8 cellular contexts compared by ENCODE assay signal in the genomic region with DNA sequence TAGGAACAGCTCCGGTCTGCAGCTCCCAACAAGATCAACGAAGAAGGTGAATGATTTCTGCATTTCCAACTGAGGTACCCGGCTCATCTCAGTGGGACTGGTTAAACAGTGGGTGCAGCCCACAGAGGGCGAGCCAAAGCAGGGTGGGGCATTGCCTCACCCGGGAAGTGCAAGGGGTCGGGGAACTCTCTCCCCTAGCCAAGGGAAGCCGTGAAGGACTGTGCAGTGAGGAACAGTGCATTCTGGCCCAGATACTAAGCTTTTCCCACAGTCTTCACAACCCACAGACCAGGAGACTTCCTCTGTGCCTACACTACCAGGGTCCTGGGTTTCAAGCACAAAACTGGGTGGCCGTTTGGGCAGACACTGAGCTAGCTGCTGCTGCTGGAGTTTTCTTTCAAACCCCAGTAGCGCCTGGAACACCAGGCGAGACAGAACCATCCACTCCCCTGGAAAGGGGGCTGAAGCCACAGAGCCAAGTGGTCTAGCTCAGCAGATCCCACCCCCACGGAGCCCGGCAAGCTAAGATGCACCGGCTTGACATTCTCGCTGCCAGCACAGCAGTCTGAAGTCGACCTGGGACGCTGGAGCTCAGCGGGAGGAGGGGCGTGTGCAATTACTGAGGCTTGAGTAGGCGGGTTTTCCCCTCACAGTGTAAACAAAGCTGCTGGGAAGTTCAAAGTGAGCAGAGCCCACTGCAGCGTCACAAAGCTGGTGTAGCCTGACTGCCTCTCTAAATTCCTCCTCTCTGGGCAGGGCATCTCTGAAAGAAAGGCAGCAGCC.
DNase-seq lines count a peak whose midpoint lies in the region; ATAC-seq and TF ChIP-seq lines count a peak whose summit lies in the region.

No MANE protein-coding gene starts in this region.

- peak; percentile 2 for DNase-seq in GM10266 (ENCODE audit: extremely low spot score)
- DNase-seq in NCI-H526 treated with DMSO at 0.1 percent for 48 hours (lab: John Stamatoyannopoulos, UW), result peak; percentile 17
- DNase-seq in prostate gland (ENCODE audit: low spot score), result peak; percentile 5
- no peak for DNase-seq in AML-193 (lab: John Stamatoyannopoulos, UW)
- no peak for DNase-seq in NCI-H2107 treated with DMSO at 0.1 percent for 48 hours (lab: John Stamatoyannopoulos, UW; ENCODE audit: unreplicated experiment)
- DNase-seq in lower leg skin (ENCODE audit: low spot score in 2 of 2), result no peak

- no peak for TF ChIP-seq CTCF in GM10266 (IDR thresholded peaks at IDR 0.05; ENCODE audit: control insufficient read depth, insufficient read depth, low read depth, missing control alignments)
- TF ChIP-seq CTCF in prostate gland (IDR thresholded peaks at IDR 0.05), result no peak
- TF ChIP-seq CTCF in lower leg skin (IDR thresholded peaks at IDR 0.05), result no peak

- H3K4me1 ChIP-seq in prostate gland (replicated peaks), result no peaks in the 10 kb centered on the region

- H3K27ac ChIP-seq in prostate gland, result no peak overlapping the region

- no peaks in the 10 kb centered on the region for H3K27me3 ChIP-seq in prostate gland (replicated peaks; ENCODE audit: insufficient read depth)

- 58% methylated on average over 6 of the region's 20 CpGs for WGBS in prostate gland
- 58 to 76% methylated on average over 9 to 20 of the region's 20 CpGs for WGBS in lower leg skin, 2 donors

- no peaks in the 10 kb centered on the region for H3K36me3 ChIP-seq in prostate gland

- no peaks in the 10 kb centered on the region for H3K9me3 ChIP-seq in prostate gland

- ATAC-seq in esophagus mucosa, result peak; percentile 28
- ATAC-seq in GM21367 (IDR thresholded peaks at IDR 0.05; ENCODE audit: unreplicated experiment), result no peak

- intact Hi-C loops in prostate gland (cut with DNase I), result no loop called here
- intact Hi-C loops in lower leg skin (cut with DNase I; ENCODE audit: low total_unique reads), result no loop called here

- no peak for TF ChIP-seq POLR2A in prostate gland (IDR thresholded peaks at IDR 0.05)
- no peak for TF ChIP-seq POLR2A in lower leg skin (IDR thresholded peaks at IDR 0.05)

- H3K4me3 ChIP-seq in prostate gland (no peak overlapping the region), lower leg skin (ENCODE audit: low read depth, poor library complexity, severe bottlenecking) (no peak overlapping the region)

Comparison
In these comparisons a context has a peak if more than half of its experiments do, and no peak if none do; other contexts are left out.
1. DNase-seq: peak in GM10266 (single experiment), NCI-H526 treated with DMSO at 0.1 percent for 48 hours (single experiment) and prostate gland (single experiment); none in AML-193 (0 of 2), NCI-H2107 treated with DMSO at 0.1 percent for 48 hours (single experiment) and lower leg skin (0 of 2).